Comparison of ENCODE assay signal across 3 cellular contexts in the genomic region with DNA sequence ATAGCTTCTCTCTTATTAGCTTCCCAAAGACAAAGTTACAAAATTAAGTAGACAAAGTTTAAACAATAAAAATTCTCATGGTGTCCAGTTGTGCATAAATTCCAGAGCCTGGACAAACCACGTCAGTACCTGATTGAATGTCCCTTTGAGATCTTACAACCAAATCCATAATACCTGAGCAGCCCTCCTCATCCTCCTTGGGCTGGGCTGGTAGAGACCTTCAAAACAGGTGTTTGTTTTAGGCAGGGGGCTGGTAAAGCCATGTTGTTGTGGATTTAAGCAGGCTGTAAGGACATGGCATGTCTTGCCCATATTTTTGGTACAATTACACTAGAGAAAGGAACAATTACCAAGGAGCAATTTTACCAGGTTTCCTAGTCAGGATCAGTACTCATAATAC.
TF ChIP-seq lines count a peak whose summit lies in the region.

No MANE protein-coding gene starts in this region.

TF ChIP-seq in IMR-90, 13 proteins besides CTCF, POLR2A, EP300 and RAD21:
- TF ChIP-seq RFX5 (IDR thresholded peaks at IDR 0.05; ENCODE audit: low read depth, low read length) (no peak), FOS (IDR thresholded peaks at IDR 0.05; ENCODE audit: low read depth, low read length) (no peak), SMC3 (IDR thresholded peaks at IDR 0.05; ENCODE audit: low read depth, low read length) (no peak), NFE2L2 (IDR thresholded peaks at IDR 0.05; ENCODE audit: low read depth, low read length) (no peak), MAFK (IDR thresholded peaks at IDR 0.05; ENCODE audit: low read depth, low read length) (no peak), CEBPB (IDR thresholded peaks at IDR 0.05; ENCODE audit: low read depth, low read length) (no peak)
- TF ChIP-seq, protein P1, sequence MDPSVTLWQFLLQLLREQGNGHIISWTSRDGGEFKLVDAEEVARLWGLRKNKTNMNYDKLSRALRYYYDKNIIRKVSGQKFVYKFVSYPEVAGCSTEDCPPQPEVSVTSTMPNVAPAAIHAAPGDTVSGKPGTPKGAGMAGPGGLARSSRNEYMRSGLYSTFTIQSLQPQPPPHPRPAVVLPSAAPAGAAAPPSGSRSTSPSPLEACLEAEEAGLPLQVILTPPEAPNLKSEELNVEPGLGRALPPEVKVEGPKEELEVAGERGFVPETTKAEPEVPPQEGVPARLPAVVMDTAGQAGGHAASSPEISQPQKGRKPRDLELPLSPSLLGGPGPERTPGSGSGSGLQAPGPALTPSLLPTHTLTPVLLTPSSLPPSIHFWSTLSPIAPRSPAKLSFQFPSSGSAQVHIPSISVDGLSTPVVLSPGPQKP (IDR thresholded peaks at IDR 0.05; ENCODE audit: borderline replicate concordance, low read depth, low read length) = no peak
TF ChIP-seq in IMR-90: peak in this region for 0.

TF ChIP-seq in GM12878, 131 proteins besides CTCF, POLR2A, EP300 and RAD21:
- no peak for TF ChIP-seq EED (IDR thresholded peaks at IDR 0.05; ENCODE audit: low read depth)
- no peak for TF ChIP-seq MTA3 (IDR thresholded peaks at IDR 0.05; ENCODE audit: borderline replicate concordance, low read length)
- TF ChIP-seq, protein P2, sequence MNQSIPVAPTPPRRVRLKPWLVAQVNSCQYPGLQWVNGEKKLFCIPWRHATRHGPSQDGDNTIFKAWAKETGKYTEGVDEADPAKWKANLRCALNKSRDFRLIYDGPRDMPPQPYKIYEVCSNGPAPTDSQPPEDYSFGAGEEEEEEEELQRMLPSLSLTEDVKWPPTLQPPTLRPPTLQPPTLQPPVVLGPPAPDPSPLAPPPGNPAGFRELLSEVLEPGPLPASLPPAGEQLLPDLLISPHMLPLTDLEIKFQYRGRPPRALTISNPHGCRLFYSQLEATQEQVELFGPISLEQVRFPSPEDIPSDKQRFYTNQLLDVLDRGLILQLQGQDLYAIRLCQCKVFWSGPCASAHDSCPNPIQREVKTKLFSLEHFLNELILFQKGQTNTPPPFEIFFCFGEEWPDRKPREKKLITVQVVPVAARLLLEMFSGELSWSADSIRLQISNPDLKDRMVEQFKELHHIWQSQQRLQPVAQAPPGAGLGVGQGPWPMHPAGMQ (IDR thresholded peaks at IDR 0.05; ENCODE audit: borderline replicate concordance) = no peak
- no peak for TF ChIP-seq ZSCAN29 (IDR thresholded peaks at IDR 0.05)
- no peak for TF ChIP-seq TAF1 (IDR thresholded peaks at IDR 0.05; ENCODE audit: borderline replicate concordance, low read depth, low read length)
- TF ChIP-seq, protein P3, sequence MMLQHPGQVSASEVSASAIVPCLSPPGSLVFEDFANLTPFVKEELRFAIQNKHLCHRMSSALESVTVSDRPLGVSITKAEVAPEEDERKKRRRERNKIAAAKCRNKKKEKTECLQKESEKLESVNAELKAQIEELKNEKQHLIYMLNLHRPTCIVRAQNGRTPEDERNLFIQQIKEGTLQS (IDR thresholded peaks at IDR 0.05; ENCODE audit: borderline replicate concordance, extremely low read depth, low read depth, low read length) = no peak
- TF ChIP-seq SP1 (IDR thresholded peaks at IDR 0.05; ENCODE audit: low read depth, low read length) = no peak
- TF ChIP-seq POLR2AphosphoS5 (IDR thresholded peaks at IDR 0.05; ENCODE audit: low read length) = no peak
- no peak for TF ChIP-seq JUND (IDR thresholded peaks at IDR 0.05; ENCODE audit: low read depth, low read length)
- TF ChIP-seq SRF (IDR thresholded peaks at IDR 0.05; ENCODE audit: low read depth in 2 of 2, low read length in 2 of 2) = no peak
- TF ChIP-seq SIN3A (IDR thresholded peaks at IDR 0.05; ENCODE audit: low read depth, low read length) = no peak
- TF ChIP-seq NFXL1 (IDR thresholded peaks at IDR 0.05; ENCODE audit: borderline replicate concordance) = no peak
- TF ChIP-seq ZNF274 (IDR thresholded peaks at IDR 0.05; ENCODE audit: insufficient read depth, insufficient read length) = no peak
- no peak for TF ChIP-seq KDM1A (IDR thresholded peaks at IDR 0.05; ENCODE audit: borderline replicate concordance)
- no peak for TF ChIP-seq IRF4 (IDR thresholded peaks at IDR 0.05; ENCODE audit: low read depth, low read length)
- no peak for TF ChIP-seq BHLHE40 (IDR thresholded peaks at IDR 0.05; ENCODE audit: borderline replicate concordance in 1 of 2, low read depth in 2 of 2, low read length in 1 of 2)
- TF ChIP-seq RAD51 (IDR thresholded peaks at IDR 0.05) = no peak
- no peak for TF ChIP-seq RBBP5 (conservative IDR thresholded peaks at IDR 0.05)

TF ChIP-seq in neural cell, 6 proteins besides CTCF, POLR2A, EP300 and RAD21:
- no peak for TF ChIP-seq SMC3 (conservative IDR thresholded peaks at IDR 0.05; ENCODE audit: poor library complexity)
